In the genomic region with DNA sequence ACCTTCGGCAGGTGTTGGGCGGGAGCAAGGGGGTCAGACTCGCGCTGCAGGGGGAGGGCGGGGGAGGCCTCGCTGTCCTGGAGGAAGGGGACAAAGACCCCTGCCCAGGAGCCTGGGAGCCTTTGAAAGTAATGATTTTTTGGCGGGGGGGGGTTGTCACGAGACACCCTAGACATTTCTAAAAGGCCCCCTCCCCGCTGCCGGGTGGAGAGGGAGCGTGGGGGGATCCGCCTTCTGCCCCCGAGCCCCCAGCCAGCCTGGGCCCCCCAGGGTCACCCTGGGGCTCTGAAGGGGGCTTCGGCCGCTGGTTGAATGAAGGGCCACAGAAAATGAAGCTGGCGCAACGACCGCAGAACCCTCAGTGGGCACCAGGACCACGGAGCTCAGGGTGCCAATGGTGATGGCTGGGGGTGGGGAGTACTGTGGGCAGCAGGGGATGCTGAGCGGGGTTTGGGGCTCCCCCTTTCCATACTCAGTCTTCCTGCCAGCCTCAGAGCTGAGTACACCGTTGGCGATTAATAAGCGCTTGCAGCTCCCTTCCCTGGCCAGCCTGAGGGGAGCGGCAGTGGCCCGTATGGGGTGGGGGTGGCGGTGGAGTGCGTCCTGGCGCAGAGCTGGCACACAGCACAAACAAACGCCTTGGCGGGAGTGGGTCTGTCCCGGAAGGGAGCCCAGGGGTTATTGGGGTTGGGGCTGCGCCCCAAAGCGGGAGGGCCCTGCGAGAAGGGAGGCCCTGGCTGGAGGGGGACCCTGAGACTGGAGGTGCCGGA, we compare ENCODE assay signal across 7 cellular contexts. TPM values are rescaled to one million over a fixed set of nuclear protein-coding genes. Genes with fewer than 3 reads are reported as not detected.
DNase-seq lines count a peak whose midpoint lies in the region; ATAC-seq and TF ChIP-seq lines count a peak whose summit lies in the region.

No MANE protein-coding gene starts in this region.

- DNase-seq in WERI-Rb-1 (no peak), foreskin keratinocyte (peak in 1 of 2 donors; percentile 12), retinal pigment epithelial cell (ENCODE audit: low read depth) (no peak), amniotic stem cell (lab: John Stamatoyannopoulos, UW) (no peak), NCI-H2171 (lab: John Stamatoyannopoulos, UW) (no peak)

- H3K4me3 ChIP-seq in HUES64 (ENCODE audit: low read length) (peak overlapping the region; percentile 48; the same call in 1 of the 2 replicates), WERI-Rb-1 (ENCODE audit: low read depth, low read length) (peak overlapping the region; percentile 54), retinal pigment epithelial cell (ENCODE audit: low read length) (peak overlapping the region; percentile 36)

- H3K36me3 ChIP-seq in HUES64 (ENCODE audit: insufficient read depth, low read length) (no peaks in the 10 kb centered on the region), WERI-Rb-1 (peaks cover 7% of the 10 kb centered on the region)

- ATAC-seq in foreskin keratinocyte (no peak), GM19455 (IDR thresholded peaks at IDR 0.05; ENCODE audit: unreplicated experiment) (no peak)

- H3K27me3 ChIP-seq in HUES64 (ENCODE audit: insufficient read depth, low read length) (peaks cover 74% of the 10 kb centered on the region), WERI-Rb-1 (ENCODE audit: insufficient read depth, low read depth, severe bottlenecking) (peaks cover 24% of the 10 kb centered on the region), foreskin keratinocyte (peaks cover 51% of the 10 kb centered on the region)

- H3K9ac ChIP-seq in HUES64 (ENCODE audit: low read depth, low read length) = no peak overlapping the region

- H3K4me1 ChIP-seq in HUES64 (ENCODE audit: insufficient read depth, low read length) (peaks cover 6% of the 10 kb centered on the region; the same call in 1 of the 2 replicates), foreskin keratinocyte (no peaks in the 10 kb centered on the region)

- H3K27ac ChIP-seq in HUES64 (ENCODE audit: low read depth, low read length) = no peak overlapping the region
- no peak overlapping the region for H3K27ac ChIP-seq in WERI-Rb-1
- H3K27ac ChIP-seq in foreskin keratinocyte = peak overlapping the region; percentile 87

- TF ChIP-seq CTCF in WERI-Rb-1 (IDR thresholded peaks at IDR 0.05; ENCODE audit: low read depth, low read length) = no peak
- TF ChIP-seq CTCF in foreskin keratinocyte (conservative IDR thresholded peaks at IDR 0.05) = no peak
- TF ChIP-seq CTCF in retinal pigment epithelial cell (conservative IDR thresholded peaks at IDR 0.05; ENCODE audit: low read depth, low read length) = no peak

- 11% methylated on average over 33 of the region's 35 CpGs for WGBS in HUES64

- H3K9me3 ChIP-seq in HUES64 (ENCODE audit: insufficient read depth, low read depth, low read length) (no peaks in the 10 kb centered on the region), WERI-Rb-1 (ENCODE audit: severe bottlenecking) (peaks cover 8% of the 10 kb centered on the region)

RNA-seq across cellular contexts. Expression of a gene that starts 1.2 kb away (rescaled TPM):
- 1.2 TPM for polyA plus RNA-seq in HUES64 (2013, experiment 1 of 2)
- polyA plus RNA-seq in HUES64 (2013, experiment 2 of 2) = 1.8 TPM
- 0.71 and 0.88 TPM in 2 replicates for total RNA-seq in foreskin keratinocyte
- polyA plus RNA-seq in foreskin keratinocyte = 0.90 and 1.3 TPM in 2 replicates

RNA-seq across cellular contexts. Expression of a gene that starts 11.8 kb away (rescaled TPM):
- not detected for polyA plus RNA-seq in HUES64 (2013, experiment 1 of 2)
- polyA plus RNA-seq in HUES64 (2013, experiment 2 of 2) = not detected
- total RNA-seq in foreskin keratinocyte = not detected in 2 replicates
- not detected in 2 replicates for polyA plus RNA-seq in foreskin keratinocyte

RNA-seq across cellular contexts. Expression of a gene that starts 24.8 kb away (rescaled TPM):
- not detected for polyA plus RNA-seq in HUES64 (2013, experiment 1 of 2)
- not detected for polyA plus RNA-seq in HUES64 (2013, experiment 2 of 2)
- not detected in 2 replicates for total RNA-seq in foreskin keratinocyte
- not detected in 2 replicates for polyA plus RNA-seq in foreskin keratinocyte

RNA-seq across cellular contexts. Expression of a gene that starts 35.0 kb away (rescaled TPM):
- polyA plus RNA-seq in HUES64 (2013, experiment 1 of 2) = not detected
- not detected for polyA plus RNA-seq in HUES64 (2013, experiment 2 of 2)
- not detected in 2 replicates for total RNA-seq in foreskin keratinocyte
- polyA plus RNA-seq in foreskin keratinocyte = not detected in 2 replicates

RNA-seq across cellular contexts. Expression of a gene that starts 48.7 kb away (rescaled TPM):
- not detected for polyA plus RNA-seq in HUES64 (2013, experiment 1 of 2)
- polyA plus RNA-seq in HUES64 (2013, experiment 2 of 2) = not detected
- total RNA-seq in foreskin keratinocyte = not detected in 2 replicates
- not detected in 2 replicates for polyA plus RNA-seq in foreskin keratinocyte
